In genomic region chrX:20361890-20362262, GRCh38 we compare ENCODE assay signal across 11 cellular contexts.
DNase-seq lines count a peak whose midpoint lies in the region; ATAC-seq and TF ChIP-seq lines count a peak whose summit lies in the region.
"Had no signal": no experiment of that assay in that cellular context is flagged by ENCODE, and none has a peak within 500 bp of the region (broad histone marks: within the 10 kb centered on the region; RNA-seq: fewer than 3 reads in every experiment).

No MANE protein-coding gene starts in this region.

- H3K27ac ChIP-seq in GM23248: peak overlapping the region; percentile 88
- H3K27ac ChIP-seq in RWPE1: no peak overlapping the region

- peaks cover 23% of the 10 kb centered on the region; the same call in 1 of the 2 replicates for H3F3A ChIP-seq in GM23248 (ENCODE audit: insufficient read depth)

- no peaks in the 10 kb centered on the region for H3K36me3 Mint-ChIP-seq in T-helper 17 cell (ENCODE audit: low read depth)

- ATAC-seq in left cardiac atrium (peak; percentile 85 to 88), sciatic nerve (peak; percentile 89), T-helper 17 cell (no peak), HG03159 (IDR thresholded peaks at IDR 0.05; ENCODE audit: unreplicated experiment) (no peak)
- ATAC-seq: activated CD4-positive, alpha-beta T cell treated with anti-CD3 and anti-CD28 coated beads for 36 hours had no signal

- no peaks in the 10 kb centered on the region for H4K20me1 ChIP-seq in GM23248 (ENCODE audit: insufficient read depth)

- no peak overlapping the region for H3K4me3 Mint-ChIP-seq in T-helper 17 cell
- H3K4me3 Mint-ChIP-seq: activated CD4-positive, alpha-beta T cell treated with anti-CD3 and anti-CD28 coated beads for 36 hours had no signal

- H3K4me3 ChIP-seq in GM23248: peak overlapping the region; percentile 49

- no peaks in the 10 kb centered on the region for H3K27me3 ChIP-seq in GM23248 (replicated peaks; ENCODE audit: insufficient read depth)

- no peaks in the 10 kb centered on the region for H3K79me2 ChIP-seq in GM23248 (ENCODE audit: insufficient read depth)

- in situ Hi-C loops in GM23248 (cut with MboI): no loop called here

- H3K9me3 ChIP-seq in GM23248 (ENCODE audit: low read depth) (no peaks in the 10 kb centered on the region), T-helper 17 cell (ENCODE audit: control insufficient read depth, low read length, poor library complexity, severe bottlenecking) (no peaks in the 10 kb centered on the region)

- no peaks in the 10 kb centered on the region for H3K27me3 Mint-ChIP-seq in T-helper 17 cell
- H3K27me3 Mint-ChIP-seq: activated CD4-positive, alpha-beta T cell treated with anti-CD3 and anti-CD28 coated beads for 36 hours had no signal

- DNase-seq in GM23248: peak; percentile 75
- peak; percentile 7 for DNase-seq in RWPE1 (ENCODE audit: low spot score)
- no peak for DNase-seq in left cardiac atrium
- DNase-seq in sciatic nerve (ENCODE audit: low spot score): no peak
- no peak for DNase-seq in T-helper 17 cell
- no peak for DNase-seq in activated T-cell treated with anti-CD3 and anti-CD28 coated beads, Interleukin-2, amount 50 U/mL, for 48 hours
- no peak for DNase-seq in ureter (ENCODE audit: low spot score)
- DNase-seq: activated CD4-positive, alpha-beta T cell treated with anti-CD3 and anti-CD28 coated beads for 36 hours; NCI-H187 treated with DMSO at 0.1 percent for 48 hours; stimulated activated naive CD4-positive, alpha-beta T cell had no signal

- peak overlapping the region; percentile 76; the same call in 1 of the 2 replicates for H2AFZ ChIP-seq in GM23248

- CTCF ChIA-PET in RWPE1 (lab: Yijun Ruan, JAX): no interaction called here

- 22 to 27% methylated on average over 4 of the region's 4 CpGs for WGBS in GM23248 (ENCODE audit: low coverage in 1 of 2, low lambda C conversion rate in 2 of 2, missing lambda C conversion rate in 2 of 2), 2 experiments

- H3K27ac Mint-ChIP-seq in T-helper 17 cell: no peak overlapping the region
- H3K27ac Mint-ChIP-seq: activated CD4-positive, alpha-beta T cell treated with anti-CD3 and anti-CD28 coated beads for 36 hours had no signal

- H3K9me2 ChIP-seq in GM23248 (ENCODE audit: insufficient read depth): no peaks in the 10 kb centered on the region

- peak overlapping the region; percentile 49 for H3K4me2 ChIP-seq in GM23248 (ENCODE audit: unreplicated experiment)

- no peaks in the 10 kb centered on the region for H3K36me3 ChIP-seq in GM23248 (ENCODE audit: low read depth)

- no peaks in the 10 kb centered on the region for H3K4me1 Mint-ChIP-seq in T-helper 17 cell
- H3K4me1 Mint-ChIP-seq: activated CD4-positive, alpha-beta T cell treated with anti-CD3 and anti-CD28 coated beads for 36 hours had no signal

- POLR2A ChIA-PET in RWPE1 (lab: Yijun Ruan, JAX; ENCODE audit: low non-redundant PET): no interaction called here

- peak overlapping the region; percentile 56 for H3K9ac ChIP-seq in GM23248

- TF ChIP-seq CTCF in RWPE1 (conservative IDR thresholded peaks at IDR 0.05; ENCODE audit: low read depth): no peak

- H3K4me1 ChIP-seq in GM23248 (ENCODE audit: insufficient read depth): peaks cover 25% of the 10 kb centered on the region

- intact Hi-C loops in left cardiac atrium (cut with DNase I) (loop anchor here in 1 of 2 donors (10.0 kb wide), 1 partner anchor 97 kb away; the partner anchor contains the start of gene RPS6KA3), sciatic nerve (cut with DNase I) (no loop called here)

Comparison
In these comparisons a context has a peak if more than half of its experiments do, and no peak if none do; other contexts are left out.
1. DNase-seq: peak in GM23248 (single experiment) and RWPE1 (single experiment); none in left cardiac atrium (single experiment), sciatic nerve (single experiment), T-helper 17 cell (0 of 3), activated T-cell treated with anti-CD3 and anti-CD28 coated beads, Interleukin-2, amount 50 U/mL, for 48 hours (0 of 2) and ureter (single experiment).
2. ATAC-seq: peak in left cardiac atrium (2 of 2) and sciatic nerve (single experiment); none in T-helper 17 cell (single experiment) and HG03159 (single experiment).